8 cellular contexts compared by ENCODE assay signal in genomic region chr3:130892759-130893239, GRCh38. TPM values are rescaled to one million over a fixed set of nuclear protein-coding genes. Genes with fewer than 3 reads are reported as not detected.
A peak's percentile ranks its signal among the peaks of the same experiment; 100 is the strongest.
DNase-seq lines count a peak whose midpoint lies in the region; ATAC-seq, FAIRE-seq and TF ChIP-seq lines count a peak whose summit lies in the region.

No MANE protein-coding gene starts in this region.

- peak overlapping the region; percentile 89 for H3K27ac ChIP-seq in HepG2 (ENCODE audit: extremely low read length, insufficient read depth, low read length)

- peak; percentile 70 for TF ChIP-seq RAD21 in HepG2 (CRISPR knock-in tag; IDR thresholded peaks at IDR 0.05)

- H4K20me1 ChIP-seq in HepG2 (ENCODE audit: insufficient read depth, low read length) = no peaks in the 10 kb centered on the region

- TF ChIP-seq CTCF in HepG2 (CRISPR knock-in tag; IDR thresholded peaks at IDR 0.05) = peak; percentile 83

- H2AFZ ChIP-seq in HepG2 (ENCODE audit: low read length) = peak overlapping the region; percentile 10

- no peaks in the 10 kb centered on the region for H3K9me3 ChIP-seq in HepG2 (ENCODE audit: low read length)

- no peak for TF ChIP-seq EP300 in HepG2 (IDR thresholded peaks at IDR 0.05; ENCODE audit: low read depth in 2 of 2, low read length in 2 of 2)
- TF ChIP-seq EP300 in HepG2 (CRISPR knock-in tag; IDR thresholded peaks at IDR 0.05; ENCODE audit: borderline replicate concordance) = no peak

- intact Hi-C loops in dendritic cell treated with granulocyte-macrophage colony-stimulating factor and Interleukin-4, amounts not matched to agents 40 ng/mL and 50 ng/mL, for 4 days (cut with micrococcal nuclease) = loop anchor here (1.0 to 10.0 kb wide), 4 partner anchors 40 to 612 kb away; partner anchors contain the start of genes MRPL3 and PIK3R4
- intact Hi-C loops in HepG2 (cut with micrococcal nuclease; ENCODE audit: unreplicated experiment) = loop anchor here (1.0 to 5.0 kb wide), 3 partner anchors 133 to 192 kb away; no protein-coding TSS in a partner anchor

- WGBS in HepG2 (ENCODE audit: low lambda C conversion rate) = 3% methylated on average over 10 of the region's 10 CpGs

- no peak for TF ChIP-seq POLR2A in HepG2 (IDR thresholded peaks at IDR 0.05; ENCODE audit: insufficient read depth in 1 of 2, low read depth in 2 of 2, low read length in 2 of 2)

- H3K4me1 Mint-ChIP-seq in dendritic cell treated with granulocyte-macrophage colony-stimulating factor and Interleukin-4, amounts not matched to agents 40 ng/mL and 50 ng/mL, for 4 days (ENCODE audit: low read depth) = peaks cover 19% of the 10 kb centered on the region

- no peaks in the 10 kb centered on the region; a peak in 1 of 5 replicates for H3K27me3 ChIP-seq in HepG2 (ENCODE audit: control insufficient read depth in 1 of 2, insufficient read depth in 2 of 2, low read length in 2 of 2)

- peak overlapping the region; percentile 96 to 100 (median 98) for H3K4me3 ChIP-seq in HepG2 (replicated peaks in 1 of 3; ENCODE audit: insufficient read depth in 1 of 3, low read depth in 2 of 3, low read length in 3 of 3)

- H3K36me3 ChIP-seq in HepG2 (replicated peaks in 1 of 2; ENCODE audit: control insufficient read depth in 1 of 2, insufficient read depth in 2 of 2, low read length in 2 of 2) = no peaks in the 10 kb centered on the region

- DNase-seq in AG20443 (ENCODE audit: low spot score) = peak; percentile 69
- peak; percentile 61 for DNase-seq in NCI-H2227 treated with DMSO at 0.1 percent for 48 hours (lab: John Stamatoyannopoulos, UW)
- peak; percentile 12 to 45 (median 30) for DNase-seq in activated CD4-positive, CD25-positive, alpha-beta regulatory T cell (lab: John Stamatoyannopoulos, UW)
- DNase-seq in HepG2 (ENCODE audit: low spot score) = peak; percentile 76
- DNase-seq in stimulated activated CD4-positive, alpha-beta T cell treated with anti-CD3 and anti-CD28 coated beads, Interleukin-4, amount 100 ng/mL, for 24 hours = peak; percentile 77

- H3K79me2 ChIP-seq in HepG2 (ENCODE audit: insufficient read depth, low read length) = peaks cover 34% of the 10 kb centered on the region

- H3K9me3 Mint-ChIP-seq in dendritic cell treated with granulocyte-macrophage colony-stimulating factor and Interleukin-4, amounts not matched to agents 40 ng/mL and 50 ng/mL, for 4 days = no peaks in the 10 kb centered on the region

- peak overlapping the region; percentile 89 for H3K4me3 Mint-ChIP-seq in dendritic cell treated with granulocyte-macrophage colony-stimulating factor and Interleukin-4, amounts not matched to agents 40 ng/mL and 50 ng/mL, for 4 days

- in situ Hi-C loops in HepG2 (cut with HindIII; ENCODE audit: extremely low pct_ligation_motif_present, low pct_unique_long_range_greater_than_20kb) = loop anchor here (5.0 kb wide), 1 partner anchor 145 kb away; the partner anchor contains the start of gene PIK3R4

- BruUV-seq in HepG2 (replicated peaks; lab: Mats Ljungman, UMichigan) = no TSS peak

- peak; percentile 37 for ATAC-seq in GM18873 (IDR thresholded peaks at IDR 0.05; ENCODE audit: low FRiP score, unreplicated experiment)
- peak; percentile 36 for ATAC-seq in HG03280 (IDR thresholded peaks at IDR 0.05; ENCODE audit: unreplicated experiment)
- peak; percentile 70 for ATAC-seq in HepG2

- peak; percentile 77 for FAIRE-seq in HepG2 (lab: Jason Lieb, UNC)

- peak overlapping the region; percentile 99 for H3K27ac Mint-ChIP-seq in dendritic cell treated with granulocyte-macrophage colony-stimulating factor and Interleukin-4, amounts not matched to agents 40 ng/mL and 50 ng/mL, for 4 days

- POLR2A ChIA-PET in HepG2 (lab: Yijun Ruan, JAX) = interaction anchor here (1.3 to 1.7 kb wide), 2 partner anchors 133 to 489 kb away, joined by 7 to 14 read pairs; partner anchors contain the start of genes ASTE1, NEK11 and NUDT16

- H3K4me1 ChIP-seq in HepG2 (ENCODE audit: insufficient read depth, low read length) = peaks cover 35% of the 10 kb centered on the region

- CTCF ChIA-PET in HepG2 (lab: Yijun Ruan, JAX; ENCODE audit: low intra/inter-chr PET ratio, low total read pairs) = interaction anchor here (1.1 to 3.1 kb wide), 3 partner anchors 133 to 617 kb away, joined by 4 to 19 read pairs (median 16); no protein-coding TSS in a partner anchor

- peak overlapping the region; percentile 79 for H3K4me2 ChIP-seq in HepG2 (ENCODE audit: low read depth, low read length)

- peak overlapping the region; percentile 92 for H3K9ac ChIP-seq in HepG2 (ENCODE audit: insufficient read depth, low read depth, low read length)

- peaks cover 16% of the 10 kb centered on the region for H3K36me3 Mint-ChIP-seq in dendritic cell treated with granulocyte-macrophage colony-stimulating factor and Interleukin-4, amounts not matched to agents 40 ng/mL and 50 ng/mL, for 4 days (ENCODE audit: low read depth)

- no peaks in the 10 kb centered on the region for H3K27me3 Mint-ChIP-seq in dendritic cell treated with granulocyte-macrophage colony-stimulating factor and Interleukin-4, amounts not matched to agents 40 ng/mL and 50 ng/mL, for 4 days

TF ChIP-seq in HepG2, 621 proteins besides CTCF, POLR2A, EP300 and RAD21 (continues in another document):
- TF ChIP-seq ZFP36L2 (CRISPR knock-in tag; IDR thresholded peaks at IDR 0.05) (no peak), KAT8 (CRISPR knock-in tag; IDR thresholded peaks at IDR 0.05) (no peak), KDM5A (IDR thresholded peaks at IDR 0.05; ENCODE audit: borderline replicate concordance, low read length) (peak; percentile 82), TBX2 (CRISPR knock-in tag; IDR thresholded peaks at IDR 0.05; ENCODE audit: borderline replicate concordance) (no peak), NFATC3 (CRISPR knock-in tag; IDR thresholded peaks at IDR 0.05) (no peak), ZKSCAN8 (CRISPR knock-in tag; IDR thresholded peaks at IDR 0.05; ENCODE audit: borderline replicate concordance) (no peak), ZNF7 (CRISPR knock-in tag; IDR thresholded peaks at IDR 0.05) (no peak), TAF15 (IDR thresholded peaks at IDR 0.05; ENCODE audit: low read depth, low read length, poor library complexity, severe bottlenecking) (no peak), SALL2 (CRISPR knock-in tag; IDR thresholded peaks at IDR 0.05) (no peak), ZNF18 (CRISPR knock-in tag; IDR thresholded peaks at IDR 0.05; ENCODE audit: insufficient replicate concordance) (peak; percentile 21), KDM3A (CRISPR knock-in tag; IDR thresholded peaks at IDR 0.05; ENCODE audit: low read depth) (no peak), FOSL1 (CRISPR knock-in tag; IDR thresholded peaks at IDR 0.05; ENCODE audit: borderline replicate concordance) (no peak)

RNA-seq across cellular contexts. Expression of gene ATP2C1, which starts 1.1 kb away (rescaled TPM):
- 35.4 and 37.6 TPM in 2 replicates for total RNA-seq in HepG2 (2016; rRNA removed; fragmentation: Illumina TruSeq; extraction: Trizol)
- total RNA-seq in HepG2 (2016; cell fraction: cytosol; rRNA removed; fragmentation: Illumina TruSeq; extraction: Trizol; ENCODE audit: low read depth) = 11.5 and 11.9 TPM in 2 replicates
- 34.9 and 36.4 TPM in 2 replicates for total RNA-seq in HepG2 (2016; cell fraction: insoluble cytoplasmic fraction; rRNA removed; fragmentation: Illumina TruSeq; extraction: Trizol)
- 25.8 and 32.2 TPM in 2 replicates for total RNA-seq in HepG2 (2016; cell fraction: membrane; rRNA removed; fragmentation: Illumina TruSeq; extraction: Trizol)
- total RNA-seq in HepG2 (2016; cell fraction: nucleus; rRNA removed; fragmentation: Illumina TruSeq; extraction: Trizol) = 56.8 and 65.6 TPM in 2 replicates
- polyA plus RNA-seq in HepG2 (2011; rRNA removed) = 29.0 and 32.4 TPM in 2 replicates
- 16.1 and 27.6 TPM in 2 replicates for polyA plus RNA-seq in HepG2 (2011; cell fraction: cytosol; rRNA removed)
- 23.3 and 32.3 TPM in 2 replicates for polyA plus RNA-seq in HepG2 (2011; cell fraction: nucleus; rRNA removed)
- 30.6 and 32.0 TPM in 2 replicates for polyA plus RNA-seq in HepG2 (2012)
- 6.5 and 6.7 TPM in 2 replicates for polyA plus RNA-seq in HepG2 (2016; cell fraction: cytosol; fragmentation: Illumina TruSeq; extraction: Trizol; ENCODE audit: low read depth)
- 33.2 and 33.9 TPM in 2 replicates for polyA plus RNA-seq in HepG2 (2016; cell fraction: insoluble cytoplasmic fraction; fragmentation: Illumina TruSeq; extraction: Trizol; ENCODE audit: low read depth)
- polyA plus RNA-seq in HepG2 (2016; cell fraction: membrane; fragmentation: Illumina TruSeq; extraction: Trizol; ENCODE audit: low read depth) = 16.0 and 16.9 TPM in 2 replicates
- 56.2 and 67.8 TPM in 2 replicates for polyA plus RNA-seq in HepG2 (2016; cell fraction: nucleus; fragmentation: Illumina TruSeq; extraction: Trizol; ENCODE audit: insufficient read depth, low read depth)
- polyA minus RNA-seq in HepG2 (2011; rRNA and poly(A)+ RNA removed; ENCODE audit: low replicate concordance) = 30.6 and 40.4 TPM in 2 replicates
- polyA minus RNA-seq in HepG2 (2011; cell fraction: cytosol; rRNA and poly(A)+ RNA removed) = 30.3 and 32.8 TPM in 2 replicates
- 73.3 and 81.3 TPM in 2 replicates for polyA minus RNA-seq in HepG2 (2011; cell fraction: nucleus; rRNA and poly(A)+ RNA removed)

Comparison
In these comparisons a context has a peak if more than half of its experiments do, and no peak if none do; other contexts are left out.
1. Peak in every context shown above with its lines: DNase-seq, ATAC-seq, H3K4me3 ChIP-seq and H3K27ac ChIP-seq.